31 cellular contexts compared by ENCODE assay signal in genomic region chr1:211213702-211214101, GRCh38. TPM values are rescaled to one million over a fixed set of nuclear protein-coding genes. Genes with fewer than 3 reads are reported as not detected.
A peak's percentile ranks its signal among the peaks of the same experiment; 100 is the strongest.
DNase-seq lines count a peak whose midpoint lies in the region; ATAC-seq, FAIRE-seq and TF ChIP-seq lines count a peak whose summit lies in the region.
"Had no signal": no experiment of that assay in that cellular context is flagged by ENCODE, and none has a peak within 500 bp of the region (broad histone marks: within the 10 kb centered on the region; RNA-seq: fewer than 3 reads in every experiment).

No MANE protein-coding gene starts in this region.

- DNase-seq in sigmoid colon: no peak
- DNase-seq: 8988T; ACHN; AML-193; BE2C; C1 segment of cervical spinal cord; Caco-2; Calu3; CD4-positive, alpha-beta memory T cell; CD4-positive, alpha-beta T cell; CD4-positive, CD25-positive, alpha-beta regulatory T cell; CD8-positive, alpha-beta memory T cell; CD8-positive, alpha-beta T cell; COR-L47; DMS 273 treated with DMSO at 0.1 percent for 48 hours; DMS153; DMS53; DMS79; DMS79 treated with DMSO at 0.1 percent for 48 hours; DND-41; EL had no signal

- no peak for TF ChIP-seq CTCF in HEK293 (tag by site-specific recombination; IDR thresholded peaks at IDR 0.05)
- TF ChIP-seq CTCF in sigmoid colon (IDR thresholded peaks at IDR 0.05): no peak

- TF ChIP-seq EP300 in sigmoid colon (IDR thresholded peaks at IDR 0.05): no peak

- intact Hi-C loops in sigmoid colon (cut with DNase I): no loop called here

- H3K27ac ChIP-seq in HEK293 (ENCODE audit: extremely low read depth, low read depth, low read length) (no peak overlapping the region), sigmoid colon (no peak overlapping the region)
- H3K27ac ChIP-seq: 22Rv1; A549; BLaER1; BLaER1 treated with 17β-estradiol and CSF1 and Interleukin-3, amounts not matched to agents 10 nM and 100 nM; C4-2B had no signal

- CTCF ChIA-PET in HEK293 (lab: Yijun Ruan, JAX): interaction anchor here (0.6 kb wide), 1 partner anchor 767 kb away, joined by 3 read pairs; no protein-coding TSS in a partner anchor

- H3K27me3 ChIP-seq in sigmoid colon: no peaks in the 10 kb centered on the region
- H3K27me3 ChIP-seq: BE2C; BLaER1; BLaER1 treated with 17β-estradiol and CSF1 and Interleukin-3, amounts not matched to agents 10 nM and 100 nM had no signal

- POLR2A ChIA-PET in HEK293 (lab: Yijun Ruan, JAX): no interaction called here

- TF ChIP-seq POLR2A in sigmoid colon (IDR thresholded peaks at IDR 0.05): no peak

- H3K9me3 ChIP-seq in HEK293 (ENCODE audit: control insufficient read depth, insufficient read depth, low read depth, low read length): no peaks in the 10 kb centered on the region
- no peaks in the 10 kb centered on the region for H3K9me3 ChIP-seq in sigmoid colon
- H3K9me3 ChIP-seq: A549; BE2C; BLaER1; BLaER1 treated with 17β-estradiol and CSF1 and Interleukin-3, amounts not matched to agents 10 nM and 100 nM had no signal

- H3K4me3 ChIP-seq in HEK293 (ENCODE audit: low read depth, low read length) (no peak overlapping the region), sigmoid colon (no peak overlapping the region)
- H3K4me3 ChIP-seq: A549; BLaER1; BLaER1 treated with 17β-estradiol and CSF1 and Interleukin-3, amounts not matched to agents 10 nM and 100 nM had no signal

- 92% methylated on average over 2 of the region's 2 CpGs for WGBS in sigmoid colon, 2 donors

- H3K36me3 ChIP-seq in HEK293 (ENCODE audit: control insufficient read depth in 2 of 2, insufficient read depth in 1 of 2, low read length in 2 of 2) (no peaks in the 10 kb centered on the region), sigmoid colon (no peaks in the 10 kb centered on the region)
- H3K36me3 ChIP-seq: BE2C; BLaER1; BLaER1 treated with 17β-estradiol and CSF1 and Interleukin-3, amounts not matched to agents 10 nM and 100 nM had no signal

- no peak for ATAC-seq in HG02973 (IDR thresholded peaks at IDR 0.05; ENCODE audit: unreplicated experiment)
- ATAC-seq: A549; CD8-positive, alpha-beta T cell had no signal

- peak; percentile 25 for FAIRE-seq in TTC549 (lab: Jason Lieb, UNC)
- FAIRE-seq: A204.1, A549, D721Med had no signal

- no peaks in the 10 kb centered on the region for H3K4me1 ChIP-seq in HEK293 (ENCODE audit: control insufficient read depth, insufficient read depth, low read length)
- H3K4me1 ChIP-seq in sigmoid colon: no peaks in the 10 kb centered on the region
- H3K4me1 ChIP-seq: A549; BE2C; BLaER1; BLaER1 treated with 17β-estradiol and CSF1 and Interleukin-3, amounts not matched to agents 10 nM and 100 nM; Caco-2 had no signal

TF ChIP-seq in HEK293, 187 proteins besides CTCF, POLR2A, EP300 and RAD21:
- TF ChIP-seq OSR2 (tag by site-specific recombination; IDR thresholded peaks at IDR 0.05) (no peak), GFI1B (tag by site-specific recombination; IDR thresholded peaks at IDR 0.05) (no peak), ZNF558 (tag by site-specific recombination; IDR thresholded peaks at IDR 0.05) (peak; percentile 95), ZNF529 (tag by site-specific recombination; IDR thresholded peaks at IDR 0.05; ENCODE audit: insufficient replicate concordance) (no peak), ZNF266 (tag by site-specific recombination; IDR thresholded peaks at IDR 0.05; ENCODE audit: low read depth) (no peak)

RNA-seq across cellular contexts. Expression of gene RCOR3, which starts 45.5 kb away (rescaled TPM):
- total RNA-seq in sigmoid colon: 10 to 100 TPM; 40.7 to 60.3 (median 55.7) TPM
- polyA plus RNA-seq in sigmoid colon: 10 to 100 TPM in 2 of 3 donors, 1 to 10 TPM in 1; 7.6 to 21.3 (median 11.4) TPM
